ENCODE assay signal across 8 cellular contexts in genomic region chr1:183604048-183604808, GRCh38. TPM values are rescaled to one million over a fixed set of nuclear protein-coding genes. Genes with fewer than 3 reads are reported as not detected.
DNase-seq lines count a peak whose midpoint lies in the region; ATAC-seq, FAIRE-seq and TF ChIP-seq lines count a peak whose summit lies in the region.

No MANE protein-coding gene starts in this region.

- H4K20me1 ChIP-seq in K562 (replicated peaks; ENCODE audit: control insufficient read depth, insufficient read depth, low read length), result no peaks in the 10 kb centered on the region

- CTCF ChIA-PET in K562 (lab: Yijun Ruan, JAX; ENCODE audit: low intra/inter-chr PET ratio), result no interaction called here
- CTCF ChIA-PET in CD8-positive, alpha-beta memory T cell (lab: Charles Lee), result no interaction called here

- peak; percentile 74 for FAIRE-seq in K562 (lab: Jason Lieb, UNC)

- in situ Hi-C loops in K562 (cut with MboI), result loop anchor here (25.0 kb wide), 1 partner anchor 642 kb away; the partner anchor contains the start of gene SHCBP1L

- peak overlapping the region; percentile 64 for H2AFZ ChIP-seq in K562 (ENCODE audit: low read depth, low read length)

- H3K36me3 ChIP-seq in K562 (ENCODE audit: control insufficient read depth, insufficient read depth, low read length), result no peaks in the 10 kb centered on the region
- H3K36me3 ChIP-seq in CD8-positive, alpha-beta memory T cell (ENCODE audit: insufficient read depth, low read length), result no peaks in the 10 kb centered on the region

- intact Hi-C loops in K562 (cut with micrococcal nuclease), result no loop called here

- no peaks in the 10 kb centered on the region for H3K36me3 Mint-ChIP-seq in CD8-positive, alpha-beta memory T cell

- H3K27ac Mint-ChIP-seq in CD8-positive, alpha-beta memory T cell, result peak overlapping the region in 1 of 8 donors; percentile 71

- TF ChIP-seq CTCF in HL-60 (IDR thresholded peaks at IDR 0.05; ENCODE audit: insufficient read depth, low read length), result no peak
- TF ChIP-seq CTCF in K562 (IDR thresholded peaks at IDR 0.05 in 2 of 3, conservative IDR thresholded peaks at IDR 0.05 in 1 of 3; ENCODE audit: insufficient read depth in 2 of 3, low read depth in 1 of 3, low read length in 3 of 3), result no peak

- peaks cover 10 to 21% of the 10 kb centered on the region in 2 donors for H3K27me3 Mint-ChIP-seq in CD8-positive, alpha-beta memory T cell

- peaks cover 0 to 5% (median 3%) of the 10 kb centered on the region in 3 donors for H3K4me1 Mint-ChIP-seq in CD8-positive, alpha-beta memory T cell

- TF ChIP-seq RAD21 in K562 (CRISPR knock-in tag; conservative IDR thresholded peaks at IDR 0.05 in 1 of 2, IDR thresholded peaks at IDR 0.05 in 1 of 2), result no peak

- no peaks in the 10 kb centered on the region for H3K9me1 ChIP-seq in K562 (ENCODE audit: control insufficient read depth, insufficient read depth, low read length)

- DNase-seq in HL-60 (ENCODE audit: low read depth in 1 of 2, low spot score in 1 of 2), result peak; percentile 91 to 97
- DNase-seq in K562 (ENCODE audit: extremely low read depth in 1 of 4, low spot score in 3 of 4), result peak; percentile 62 to 81 (median 66)
- DNase-seq in renal cortical epithelial cell (ENCODE audit: low read depth), result peak; percentile 56
- no peak for DNase-seq in GM19238 (ENCODE audit: insufficient read length, low spot score)
- no peak for DNase-seq in CD8-positive, alpha-beta memory T cell
- DNase-seq in NCI-H2171 (lab: John Stamatoyannopoulos, UW), result no peak

- ATAC-seq in GM19023 (IDR thresholded peaks at IDR 0.05; ENCODE audit: unreplicated experiment) (peak; percentile 58), K562 (peak; percentile 84), GM21360 (IDR thresholded peaks at IDR 0.05; ENCODE audit: unreplicated experiment) (no peak)

- no TSS peak for BruUV-seq in K562 (replicated peaks; lab: Mats Ljungman, UMichigan)

- H3K4me2 ChIP-seq in K562 (ENCODE audit: insufficient read depth, low read length), result peak overlapping the region; percentile 42

- H3K27me3 ChIP-seq in HL-60 (ENCODE audit: insufficient read depth, poor library complexity, severe bottlenecking) (no peaks in the 10 kb centered on the region), K562 (ENCODE audit: control insufficient read depth in 2 of 2, insufficient read depth in 2 of 2, low read length in 2 of 2) (peaks cover 14 to 27% of the 10 kb centered on the region in 2 experiments; a peak in 4 of 5 replicates)
- no peaks in the 10 kb centered on the region for H3K27me3 ChIP-seq in CD8-positive, alpha-beta memory T cell (ENCODE audit: insufficient read depth, low read length, poor library complexity, severe bottlenecking)

- H3K9me3 Mint-ChIP-seq in CD8-positive, alpha-beta memory T cell, result no peaks in the 10 kb centered on the region

- no peak overlapping the region for H3K9ac ChIP-seq in K562 (ENCODE audit: insufficient read depth in 1 of 2, low read depth in 2 of 2, low read length in 2 of 2)

- TF ChIP-seq EP300 in K562 (IDR thresholded peaks at IDR 0.05; ENCODE audit: low read length), result no peak

- no peaks in the 10 kb centered on the region for H3K79me2 ChIP-seq in K562 (ENCODE audit: control insufficient read depth, insufficient read depth, low read length)

- POLR2A ChIA-PET in K562 (lab: Yijun Ruan, JAX), result interaction anchor here (1.0 kb wide), 1 partner anchor 334 kb away, joined by 3 read pairs; no protein-coding TSS in a partner anchor
- POLR2A ChIA-PET in CD8-positive, alpha-beta memory T cell (lab: Charles Lee), result no interaction called here

- H3K27ac ChIP-seq in HL-60 (replicated peaks) (peak overlapping the region; percentile 87), K562 (ENCODE audit: extremely low read depth, low read depth, low read length) (no peak overlapping the region)
- no peak overlapping the region for H3K27ac ChIP-seq in CD8-positive, alpha-beta memory T cell (ENCODE audit: low read depth, low read length)

- H3K9me3 ChIP-seq in K562 (replicated peaks; ENCODE audit: control insufficient read depth, insufficient read depth, low read depth, low read length), result no peaks in the 10 kb centered on the region
- no peaks in the 10 kb centered on the region for H3K9me3 ChIP-seq in CD8-positive, alpha-beta memory T cell (ENCODE audit: low read length)

- H3K4me1 ChIP-seq in K562 (replicated peaks in 1 of 2; ENCODE audit: control insufficient read depth in 2 of 2, insufficient read depth in 2 of 2, low read length in 2 of 2), result peaks cover 0 to 7% of the 10 kb centered on the region in 2 experiments; a peak in 2 of 5 replicates
- no peaks in the 10 kb centered on the region for H3K4me1 ChIP-seq in CD8-positive, alpha-beta memory T cell (ENCODE audit: insufficient read depth, low read length)

- WGBS in K562 (ENCODE audit: insufficient coverage, low coverage, missing lambda C conversion rate), result 8% methylated on average over 10 of the region's 10 CpGs

- no peak for TF ChIP-seq POLR2A in K562 (conservative IDR thresholded peaks at IDR 0.05)

- H3K4me3 Mint-ChIP-seq in CD8-positive, alpha-beta memory T cell, result peak overlapping the region in 1 of 7 donors; percentile 30

- peak overlapping the region; percentile 22 for H3K4me3 ChIP-seq in HL-60 (replicated peaks; ENCODE audit: insufficient read depth, low read length)
- no peak overlapping the region for H3K4me3 ChIP-seq in K562
- H3K4me3 ChIP-seq in CD8-positive, alpha-beta memory T cell (ENCODE audit: low read length), result no peak overlapping the region

RNA-seq across cellular contexts. Expression of gene NCF2, which starts 14.0 kb away (rescaled TPM):
- 0.16 TPM in 1 of 2 replicates, not detected in the other for total RNA-seq in K562 (2011; cell fraction: chromatin; rRNA removed; ENCODE audit: low replicate concordance)
- not detected in 2 replicates for total RNA-seq in K562 (2011; cell fraction: nucleolus; rRNA removed)
- not detected in 2 replicates for total RNA-seq in K562 (2011; cell fraction: nucleoplasm; rRNA removed)
- 0.18 TPM in 1 of 2 replicates, not detected in the other for total RNA-seq in K562 (2014; rRNA removed)
- 0.07 and 0.19 TPM in 2 replicates for total RNA-seq in K562 (2014; rRNA removed; fragmentation: Illumina TruSeq; extraction: Trizol)
- 0.49 and 0.54 TPM in 2 replicates for total RNA-seq in K562 (2015; rRNA removed; fragmentation: Illumina TruSeq; extraction: Trizol)
- total RNA-seq in K562 (2021), result 0.38 and 0.42 TPM in 2 replicates
- polyA plus RNA-seq in K562 (2011; rRNA removed), result 0.26 TPM in 1 of 2 replicates, not detected in the other
- polyA plus RNA-seq in K562 (2011; cell fraction: cytosol; rRNA removed), result 0.12 TPM in 1 of 2 replicates, not detected in the other
- not detected in 2 replicates for polyA plus RNA-seq in K562 (2011; cell fraction: nucleus; rRNA removed)
- 0.17 and 0.42 TPM in 2 replicates for polyA plus RNA-seq in K562 (2012)
- 0.07 TPM in 1 of 2 replicates, not detected in the other for polyA plus RNA-seq in K562 (2014; fragmentation: Illumina TruSeq; extraction: Trizol)
- polyA plus RNA-seq in K562 (2014; fragmentation: Nextera tagmentation; extraction: Ambion mirVana), result under 1 TPM in 1 of 2 experiments, not detected in 1; 0.10 TPM
- polyA plus RNA-seq in K562 (2014; rRNA removed), result 0.15 TPM in 1 of 2 replicates, not detected in the other
- not detected in 2 replicates for polyA minus RNA-seq in K562 (2011; rRNA and poly(A)+ RNA removed)
- polyA minus RNA-seq in K562 (2011; cell fraction: cytosol; rRNA and poly(A)+ RNA removed), result not detected in 2 replicates
- not detected in 2 replicates for polyA minus RNA-seq in K562 (2011; cell fraction: nucleus; rRNA and poly(A)+ RNA removed)
- 4.6 and 102 TPM in 2 replicates for total RNA-seq in renal cortical epithelial cell
- total RNA-seq in CD8-positive, alpha-beta memory T cell, result 1 to 10 TPM; 3.6 to 4.6 TPM
- polyA plus RNA-seq in CD8-positive, alpha-beta memory T cell, result 0.30 TPM

RNA-seq across cellular contexts. Expression of gene ARPC5, which starts 31.4 kb away (rescaled TPM):
- 9.9 and 28.2 TPM in 2 replicates for total RNA-seq in K562 (2011; cell fraction: chromatin; rRNA removed; ENCODE audit: low replicate concordance)
- total RNA-seq in K562 (2011; cell fraction: nucleolus; rRNA removed), result 8.5 and 9.1 TPM in 2 replicates
- 22.7 and 45.6 TPM in 2 replicates for total RNA-seq in K562 (2011; cell fraction: nucleoplasm; rRNA removed)
- total RNA-seq in K562 (2014; rRNA removed), result 91.6 and 175 TPM in 2 replicates
- 91.6 and 104 TPM in 2 replicates for total RNA-seq in K562 (2014; rRNA removed; fragmentation: Illumina TruSeq; extraction: Trizol)
- 109 and 133 TPM in 2 replicates for total RNA-seq in K562 (2015; rRNA removed; fragmentation: Illumina TruSeq; extraction: Trizol)
- 88.1 and 91.7 TPM in 2 replicates for total RNA-seq in K562 (2021)
- polyA plus RNA-seq in K562 (2011; rRNA removed), result 112 and 150 TPM in 2 replicates
- 24.6 and 48.8 TPM in 2 replicates for polyA plus RNA-seq in K562 (2011; cell fraction: cytosol; rRNA removed)
- 21.2 and 33.4 TPM in 2 replicates for polyA plus RNA-seq in K562 (2011; cell fraction: nucleus; rRNA removed)
- polyA plus RNA-seq in K562 (2012), result 180 and 182 TPM in 2 replicates
- 95.1 and 98.0 TPM in 2 replicates for polyA plus RNA-seq in K562 (2014; fragmentation: Illumina TruSeq; extraction: Trizol)
- polyA plus RNA-seq in K562 (2014; fragmentation: Nextera tagmentation; extraction: Ambion mirVana), result 10 to 100 TPM; 71.8 to 83.9 TPM
- 74.0 and 79.0 TPM in 2 replicates for polyA plus RNA-seq in K562 (2014; rRNA removed)
- polyA minus RNA-seq in K562 (2011; rRNA and poly(A)+ RNA removed), result 54.9 and 62.4 TPM in 2 replicates
- 38.1 and 43.6 TPM in 2 replicates for polyA minus RNA-seq in K562 (2011; cell fraction: cytosol; rRNA and poly(A)+ RNA removed)
- 17.1 and 33.5 TPM in 2 replicates for polyA minus RNA-seq in K562 (2011; cell fraction: nucleus; rRNA and poly(A)+ RNA removed)
- 121 and 253 TPM in 2 replicates for total RNA-seq in renal cortical epithelial cell
- 100 to 1,000 TPM; 142 to 146 TPM for total RNA-seq in CD8-positive, alpha-beta memory T cell
- 414 TPM for polyA plus RNA-seq in CD8-positive, alpha-beta memory T cell

RNA-seq across cellular contexts. Expression of gene APOBEC4, which starts 48.9 kb away (rescaled TPM):
- not detected in 2 replicates for total RNA-seq in K562 (2011; cell fraction: chromatin; rRNA removed; ENCODE audit: low replicate concordance)
- not detected in 2 replicates for total RNA-seq in K562 (2011; cell fraction: nucleolus; rRNA removed)
- total RNA-seq in K562 (2011; cell fraction: nucleoplasm; rRNA removed), result not detected in 2 replicates
- not detected in 2 replicates for total RNA-seq in K562 (2014; rRNA removed)
- total RNA-seq in K562 (2014; rRNA removed; fragmentation: Illumina TruSeq; extraction: Trizol), result not detected in 2 replicates
- not detected in 2 replicates for total RNA-seq in K562 (2015; rRNA removed; fragmentation: Illumina TruSeq; extraction: Trizol)
- total RNA-seq in K562 (2021), result not detected in 2 replicates
- polyA plus RNA-seq in K562 (2011; rRNA removed), result not detected in 2 replicates
- polyA plus RNA-seq in K562 (2011; cell fraction: cytosol; rRNA removed), result not detected in 2 replicates
- not detected in 2 replicates for polyA plus RNA-seq in K562 (2011; cell fraction: nucleus; rRNA removed)
- not detected in 2 replicates for polyA plus RNA-seq in K562 (2012)
- not detected in 2 replicates for polyA plus RNA-seq in K562 (2014; fragmentation: Illumina TruSeq; extraction: Trizol)
- polyA plus RNA-seq in K562 (2014; fragmentation: Nextera tagmentation; extraction: Ambion mirVana), result not detected
- not detected in 2 replicates for polyA plus RNA-seq in K562 (2014; rRNA removed)
- not detected in 2 replicates for polyA minus RNA-seq in K562 (2011; rRNA and poly(A)+ RNA removed)
- not detected in 2 replicates for polyA minus RNA-seq in K562 (2011; cell fraction: cytosol; rRNA and poly(A)+ RNA removed)
- not detected in 2 replicates for polyA minus RNA-seq in K562 (2011; cell fraction: nucleus; rRNA and poly(A)+ RNA removed)
- total RNA-seq in renal cortical epithelial cell, result not detected in 2 replicates
- total RNA-seq in CD8-positive, alpha-beta memory T cell, result not detected
- polyA plus RNA-seq in CD8-positive, alpha-beta memory T cell, result not detected

Comparison
In these comparisons a context has a peak if more than half of its experiments do, and no peak if none do; other contexts are left out.
1. DNase-seq: peak in HL-60 (2 of 2), K562 (4 of 4) and renal cortical epithelial cell (single experiment); none in GM19238 (single experiment), CD8-positive, alpha-beta memory T cell (0 of 5) and NCI-H2171 (single experiment).